Comparison of ENCODE assay signal across 1 cellular context in genomic region chr7:44885394-44886317, GRCh38.
TF ChIP-seq lines count a peak whose summit lies in the region.

PURB (minus strand) TSS chr7:44885530; CDS start chr7:44885348, 182 bp downstream.

TF ChIP-seq in HepG2, 621 proteins besides CTCF, POLR2A, EP300 and RAD21 (continued from another document and continues in another):
- TF ChIP-seq, protein P1, sequence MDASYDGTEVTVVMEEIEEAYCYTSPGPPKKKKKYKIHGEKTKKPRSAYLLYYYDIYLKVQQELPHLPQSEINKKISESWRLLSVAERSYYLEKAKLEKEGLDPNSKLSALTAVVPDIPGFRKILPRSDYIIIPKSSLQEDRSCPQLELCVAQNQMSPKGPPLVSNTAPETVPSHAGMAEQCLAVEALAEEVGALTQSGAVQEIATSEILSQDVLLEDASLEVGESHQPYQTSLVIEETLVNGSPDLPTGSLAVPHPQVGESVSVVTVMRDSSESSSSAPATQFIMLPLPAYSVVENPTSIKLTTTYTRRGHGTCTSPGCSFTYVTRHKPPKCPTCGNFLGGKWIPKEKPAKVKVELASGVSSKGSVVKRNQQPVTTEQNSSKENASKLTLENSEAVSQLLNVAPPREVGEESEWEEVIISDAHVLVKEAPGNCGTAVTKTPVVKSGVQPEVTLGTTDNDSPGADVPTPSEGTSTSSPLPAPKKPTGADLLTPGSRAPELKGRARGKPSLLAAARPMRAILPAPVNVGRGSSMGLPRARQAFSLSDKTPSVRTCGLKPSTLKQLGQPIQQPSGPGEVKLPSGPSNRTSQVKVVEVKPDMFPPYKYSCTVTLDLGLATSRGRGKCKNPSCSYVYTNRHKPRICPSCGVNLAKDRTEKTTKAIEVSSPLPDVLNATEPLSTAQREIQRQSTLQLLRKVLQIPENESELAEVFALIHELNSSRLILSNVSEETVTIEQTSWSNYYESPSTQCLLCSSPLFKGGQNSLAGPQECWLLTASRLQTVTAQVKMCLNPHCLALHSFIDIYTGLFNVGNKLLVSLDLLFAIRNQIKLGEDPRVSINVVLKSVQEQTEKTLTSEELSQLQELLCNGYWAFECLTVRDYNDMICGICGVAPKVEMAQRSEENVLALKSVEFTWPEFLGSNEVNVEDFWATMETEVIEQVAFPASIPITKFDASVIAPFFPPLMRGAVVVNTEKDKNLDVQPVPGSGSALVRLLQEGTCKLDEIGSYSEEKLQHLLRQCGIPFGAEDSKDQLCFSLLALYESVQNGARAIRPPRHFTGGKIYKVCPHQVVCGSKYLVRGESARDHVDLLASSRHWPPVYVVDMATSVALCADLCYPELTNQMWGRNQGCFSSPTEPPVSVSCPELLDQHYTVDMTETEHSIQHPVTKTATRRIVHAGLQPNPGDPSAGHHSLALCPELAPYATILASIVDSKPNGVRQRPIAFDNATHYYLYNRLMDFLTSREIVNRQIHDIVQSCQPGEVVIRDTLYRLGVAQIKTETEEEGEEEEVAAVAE (CRISPR knock-in tag; IDR thresholded peaks at IDR 0.05; ENCODE audit: borderline replicate concordance) = 0 out of 2 replicates have a peak, but pooled peaks have one; percentile 19
- no peak for TF ChIP-seq SRSF9 (IDR thresholded peaks at IDR 0.05; ENCODE audit: borderline replicate concordance, insufficient read depth, low read depth, low read length, poor library complexity, severe bottlenecking)
- 0 out of 2 replicates have a peak, but pooled peaks have one; percentile 19 for TF ChIP-seq NCOA1 (CRISPR knock-in tag; IDR thresholded peaks at IDR 0.05)
- no peak for TF ChIP-seq NCOR1 (IDR thresholded peaks at IDR 0.05; ENCODE audit: borderline replicate concordance, low read length)
- no peak for TF ChIP-seq ZNF776 (CRISPR knock-in tag; IDR thresholded peaks at IDR 0.05)
- no peak for TF ChIP-seq ZFP90 (CRISPR knock-in tag; IDR thresholded peaks at IDR 0.05; ENCODE audit: borderline replicate concordance)
- peak; percentile 85 for TF ChIP-seq CREM (IDR thresholded peaks at IDR 0.05)
- TF ChIP-seq CREM (CRISPR knock-in tag; IDR thresholded peaks at IDR 0.05) = peak; percentile 68; the same call in 1 of the 2 replicates
- TF ChIP-seq, protein P2, sequence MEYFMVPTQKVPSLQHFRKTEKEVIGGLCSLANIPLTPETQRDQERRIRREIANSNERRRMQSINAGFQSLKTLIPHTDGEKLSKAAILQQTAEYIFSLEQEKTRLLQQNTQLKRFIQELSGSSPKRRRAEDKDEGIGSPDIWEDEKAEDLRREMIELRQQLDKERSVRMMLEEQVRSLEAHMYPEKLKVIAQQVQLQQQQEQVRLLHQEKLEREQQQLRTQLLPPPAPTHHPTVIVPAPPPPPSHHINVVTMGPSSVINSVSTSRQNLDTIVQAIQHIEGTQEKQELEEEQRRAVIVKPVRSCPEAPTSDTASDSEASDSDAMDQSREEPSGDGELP (IDR thresholded peaks at IDR 0.05; ENCODE audit: borderline replicate concordance, low read depth) = no peak
- no peak for TF ChIP-seq ESRRA (CRISPR knock-in tag; IDR thresholded peaks at IDR 0.05; ENCODE audit: low read depth)
- no peak; the same call in 1 of the 2 replicates for TF ChIP-seq ZNF766 (CRISPR knock-in tag; IDR thresholded peaks at IDR 0.05; ENCODE audit: borderline replicate concordance)
- 0 out of 2 replicates have a peak, but pooled peaks have one; percentile 22 for TF ChIP-seq RFX5 (IDR thresholded peaks at IDR 0.05; ENCODE audit: low read depth, low read length)
- 0 out of 2 replicates have a peak, but pooled peaks have one; percentile 45 for TF ChIP-seq ZNF510 (CRISPR knock-in tag; IDR thresholded peaks at IDR 0.05; ENCODE audit: low read depth)
- peak; percentile 90 for TF ChIP-seq ATF1 (CRISPR knock-in tag; IDR thresholded peaks at IDR 0.05)
- TF ChIP-seq TFE3 (CRISPR knock-in tag; IDR thresholded peaks at IDR 0.05) = no peak; the same call in 1 of the 2 replicates
- peak; percentile 90 for TF ChIP-seq CBX1 (IDR thresholded peaks at IDR 0.05; ENCODE audit: low read depth)
- no peak for TF ChIP-seq HOXA7 (CRISPR knock-in tag; IDR thresholded peaks at IDR 0.05)
- TF ChIP-seq ZC3H4 (CRISPR knock-in tag; IDR thresholded peaks at IDR 0.05; ENCODE audit: borderline replicate concordance) = peak; percentile 77; the same call in 1 of the 2 replicates
- TF ChIP-seq ZNF343 (CRISPR knock-in tag; IDR thresholded peaks at IDR 0.05) = peak; percentile 57; the same call in 1 of the 2 replicates
- TF ChIP-seq POLR2AphosphoS2 (IDR thresholded peaks at IDR 0.05; ENCODE audit: low read depth, low read length) = no peak
- TF ChIP-seq ZNF136 (CRISPR knock-in tag; IDR thresholded peaks at IDR 0.05; ENCODE audit: low read depth) = no peak; the same call in 1 of the 2 replicates
- TF ChIP-seq ZNF644 (CRISPR knock-in tag; IDR thresholded peaks at IDR 0.05; ENCODE audit: low read depth) = no peak
- no peak for TF ChIP-seq ZNF720 (CRISPR knock-in tag; IDR thresholded peaks at IDR 0.05)
- TF ChIP-seq TSC22D2 (CRISPR knock-in tag; IDR thresholded peaks at IDR 0.05; ENCODE audit: borderline replicate concordance) = no peak
- no peak for TF ChIP-seq ZNF484 (CRISPR knock-in tag; IDR thresholded peaks at IDR 0.05; ENCODE audit: borderline replicate concordance, low read depth)
- peak; percentile 95 for TF ChIP-seq POLR2G (IDR thresholded peaks at IDR 0.05; ENCODE audit: low read depth, low read length)
- no peak; the same call in 1 of the 2 replicates for TF ChIP-seq ARNT2 (CRISPR knock-in tag; IDR thresholded peaks at IDR 0.05; ENCODE audit: low read depth)
- peak; percentile 68; the same call in 1 of the 2 replicates for TF ChIP-seq ZNF780A (CRISPR knock-in tag; IDR thresholded peaks at IDR 0.05)
- TF ChIP-seq ZEB1 (IDR thresholded peaks at IDR 0.05; ENCODE audit: insufficient replicate concordance, low read depth) = no peak
- no peak for TF ChIP-seq NCOA2 (CRISPR knock-in tag; IDR thresholded peaks at IDR 0.05)
- no peak for TF ChIP-seq SNAPC5 (CRISPR knock-in tag; IDR thresholded peaks at IDR 0.05; ENCODE audit: borderline replicate concordance)
- TF ChIP-seq BRCA1 (CRISPR knock-in tag; IDR thresholded peaks at IDR 0.05) = no peak
- TF ChIP-seq IRF1 (CRISPR knock-in tag; IDR thresholded peaks at IDR 0.05; ENCODE audit: low read depth) = 0 out of 2 replicates have a peak, but pooled peaks have one; percentile 27
- TF ChIP-seq, protein P3, sequence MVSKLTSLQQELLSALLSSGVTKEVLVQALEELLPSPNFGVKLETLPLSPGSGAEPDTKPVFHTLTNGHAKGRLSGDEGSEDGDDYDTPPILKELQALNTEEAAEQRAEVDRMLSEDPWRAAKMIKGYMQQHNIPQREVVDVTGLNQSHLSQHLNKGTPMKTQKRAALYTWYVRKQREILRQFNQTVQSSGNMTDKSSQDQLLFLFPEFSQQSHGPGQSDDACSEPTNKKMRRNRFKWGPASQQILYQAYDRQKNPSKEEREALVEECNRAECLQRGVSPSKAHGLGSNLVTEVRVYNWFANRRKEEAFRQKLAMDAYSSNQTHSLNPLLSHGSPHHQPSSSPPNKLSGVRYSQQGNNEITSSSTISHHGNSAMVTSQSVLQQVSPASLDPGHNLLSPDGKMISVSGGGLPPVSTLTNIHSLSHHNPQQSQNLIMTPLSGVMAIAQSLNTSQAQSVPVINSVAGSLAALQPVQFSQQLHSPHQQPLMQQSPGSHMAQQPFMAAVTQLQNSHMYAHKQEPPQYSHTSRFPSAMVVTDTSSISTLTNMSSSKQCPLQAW (CRISPR knock-in tag; IDR thresholded peaks at IDR 0.05) = peak; percentile 18; the same call in 1 of the 2 replicates
- no peak for TF ChIP-seq ZNF34 (CRISPR knock-in tag; IDR thresholded peaks at IDR 0.05; ENCODE audit: borderline replicate concordance)
- TF ChIP-seq U2AF2 (IDR thresholded peaks at IDR 0.05; ENCODE audit: low read depth, low read length) = no peak
- peak; percentile 90 for TF ChIP-seq PHF8 (CRISPR knock-in tag; IDR thresholded peaks at IDR 0.05)
- TF ChIP-seq POGZ (CRISPR knock-in tag; IDR thresholded peaks at IDR 0.05) = peak; percentile 80
- TF ChIP-seq, protein P4, sequence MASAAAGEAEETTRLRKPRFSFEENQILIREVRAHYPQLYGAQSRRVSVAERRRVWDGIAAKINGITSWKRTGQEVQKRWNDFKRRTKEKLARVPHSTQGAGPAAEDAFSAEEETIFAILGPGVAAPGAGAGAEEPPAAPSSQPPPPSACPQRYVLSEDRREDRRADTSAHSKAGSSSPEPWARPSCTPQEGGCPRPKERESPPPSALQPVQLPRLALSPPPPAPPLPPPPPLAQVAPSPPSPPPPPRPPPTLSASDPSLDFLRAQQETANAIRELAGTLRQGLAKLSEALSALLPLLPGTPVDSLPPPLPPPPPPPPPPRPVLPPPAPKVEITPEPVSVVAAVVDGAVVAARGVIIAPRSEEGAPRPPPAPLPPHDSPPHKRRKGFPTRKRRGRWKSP (CRISPR knock-in tag; IDR thresholded peaks at IDR 0.05) = no peak
- TF ChIP-seq NKX3-1 (CRISPR knock-in tag; IDR thresholded peaks at IDR 0.05) = no peak
- TF ChIP-seq ZNF546 (CRISPR knock-in tag; conservative IDR thresholded peaks at IDR 0.05) = no peak; the same call in 1 of the 2 replicates
- no peak for TF ChIP-seq AGO2 (optimal IDR thresholded peaks at IDR 0.05; ENCODE audit: low read depth, low read length)
- TF ChIP-seq REPIN1 (CRISPR knock-in tag; IDR thresholded peaks at IDR 0.05; ENCODE audit: borderline replicate concordance, low read depth) = peak; percentile 90
- no peak for TF ChIP-seq ZNF383 (CRISPR knock-in tag; IDR thresholded peaks at IDR 0.05; ENCODE audit: borderline replicate concordance)
- no peak for TF ChIP-seq ZNF234 (CRISPR knock-in tag; conservative IDR thresholded peaks at IDR 0.05)
- no peak for TF ChIP-seq ATF5 (CRISPR knock-in tag; IDR thresholded peaks at IDR 0.05; ENCODE audit: low read depth)
- 0 out of 2 replicates have a peak, but pooled peaks have one; percentile 44 for TF ChIP-seq PRMT3 (CRISPR knock-in tag; IDR thresholded peaks at IDR 0.05; ENCODE audit: borderline replicate concordance, low read depth)
- no peak for TF ChIP-seq ZNF160 (CRISPR knock-in tag; IDR thresholded peaks at IDR 0.05)
- peak; percentile 79; the same call in 1 of the 2 replicates for TF ChIP-seq ZSCAN21 (CRISPR knock-in tag; IDR thresholded peaks at IDR 0.05; ENCODE audit: borderline replicate concordance)
- TF ChIP-seq KDM6A (CRISPR knock-in tag; IDR thresholded peaks at IDR 0.05; ENCODE audit: low read depth) = 0 out of 2 replicates have a peak, but pooled peaks have one; percentile 19
- TF ChIP-seq CC2D1A (CRISPR knock-in tag; IDR thresholded peaks at IDR 0.05) = no peak
- peak; percentile 60; the same call in 1 of the 2 replicates for TF ChIP-seq ZNF337 (CRISPR knock-in tag; IDR thresholded peaks at IDR 0.05; ENCODE audit: borderline replicate concordance, low read depth)
- TF ChIP-seq FOXK1 (CRISPR knock-in tag; IDR thresholded peaks at IDR 0.05; ENCODE audit: borderline replicate concordance, low read depth) = peak; percentile 73; the same call in 1 of the 2 replicates
- TF ChIP-seq ZFP36L2 (CRISPR knock-in tag; IDR thresholded peaks at IDR 0.05) = no peak
- TF ChIP-seq, protein P5, sequence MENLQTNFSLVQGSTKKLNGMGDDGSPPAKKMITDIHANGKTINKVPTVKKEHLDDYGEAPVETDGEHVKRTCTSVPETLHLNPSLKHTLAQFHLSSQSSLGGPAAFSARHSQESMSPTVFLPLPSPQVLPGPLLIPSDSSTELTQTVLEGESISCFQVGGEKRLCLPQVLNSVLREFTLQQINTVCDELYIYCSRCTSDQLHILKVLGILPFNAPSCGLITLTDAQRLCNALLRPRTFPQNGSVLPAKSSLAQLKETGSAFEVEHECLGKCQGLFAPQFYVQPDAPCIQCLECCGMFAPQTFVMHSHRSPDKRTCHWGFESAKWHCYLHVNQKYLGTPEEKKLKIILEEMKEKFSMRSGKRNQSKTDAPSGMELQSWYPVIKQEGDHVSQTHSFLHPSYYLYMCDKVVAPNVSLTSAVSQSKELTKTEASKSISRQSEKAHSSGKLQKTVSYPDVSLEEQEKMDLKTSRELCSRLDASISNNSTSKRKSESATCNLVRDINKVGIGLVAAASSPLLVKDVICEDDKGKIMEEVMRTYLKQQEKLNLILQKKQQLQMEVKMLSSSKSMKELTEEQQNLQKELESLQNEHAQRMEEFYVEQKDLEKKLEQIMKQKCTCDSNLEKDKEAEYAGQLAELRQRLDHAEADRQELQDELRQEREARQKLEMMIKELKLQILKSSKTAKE (CRISPR knock-in tag; IDR thresholded peaks at IDR 0.05; ENCODE audit: borderline replicate concordance) = no peak
- TF ChIP-seq ZNF589 (CRISPR knock-in tag; conservative IDR thresholded peaks at IDR 0.05) = peak; percentile 28; the same call in 1 of the 2 replicates
- peak; percentile 89 for TF ChIP-seq SP2 (CRISPR knock-in tag; IDR thresholded peaks at IDR 0.05)
- peak; percentile 47; the same call in 1 of the 2 replicates for TF ChIP-seq AKAP8 (CRISPR knock-in tag; IDR thresholded peaks at IDR 0.05)
